9 cellular contexts compared by ENCODE assay signal in the genomic region with DNA sequence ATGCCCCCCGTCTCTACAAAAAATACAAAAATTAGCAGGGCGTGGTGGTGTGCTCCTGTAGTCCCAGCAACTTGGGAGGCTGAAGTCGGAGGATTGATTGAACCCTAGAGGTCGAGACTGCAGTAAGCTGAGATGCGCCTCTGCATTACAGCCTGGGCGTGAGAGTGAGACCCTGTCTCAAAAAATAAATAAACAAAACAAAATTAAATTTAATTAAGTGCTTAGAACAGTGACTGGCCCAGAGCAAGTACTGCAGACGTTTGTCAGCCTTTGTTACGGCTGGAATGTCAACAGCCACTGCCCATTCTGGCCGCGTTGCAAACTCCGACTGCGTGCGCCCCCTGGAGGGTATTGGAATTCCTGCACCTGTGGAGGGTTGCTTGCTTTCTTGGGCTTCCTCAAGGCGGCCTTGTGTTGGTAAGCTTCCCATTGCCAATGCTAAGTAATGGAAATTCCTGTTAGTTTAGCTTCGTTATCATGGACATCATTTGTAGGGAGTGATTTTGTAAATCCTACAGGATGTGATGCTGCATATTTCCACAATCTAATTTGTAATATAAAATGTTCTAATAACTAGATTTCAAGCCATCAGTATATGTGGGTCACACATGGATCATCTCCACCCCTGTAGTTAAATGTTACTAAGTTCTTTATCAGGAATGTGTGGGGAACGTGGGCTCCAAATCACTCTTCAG. TPM values are rescaled to one million over a fixed set of nuclear protein-coding genes. Genes with fewer than 3 reads are reported as not detected.
DNase-seq lines count a peak whose midpoint lies in the region; ATAC-seq and TF ChIP-seq lines count a peak whose summit lies in the region.
"Had no signal": no experiment of that assay in that cellular context is flagged by ENCODE, and none has a peak within 500 bp of the region (broad histone marks: within the 10 kb centered on the region; RNA-seq: fewer than 3 reads in every experiment).

No MANE protein-coding gene starts in this region.

- H3K4me1 ChIP-seq in HCT116 (ENCODE audit: control insufficient read depth in 1 of 2, insufficient read depth in 2 of 2, low read length in 2 of 2) (no peaks in the 10 kb centered on the region), lower lobe of right lung (no peaks in the 10 kb centered on the region)

- H3K36me3 Mint-ChIP-seq in Calu3 (ENCODE audit: insufficient read depth, unreplicated experiment), result no peaks in the 10 kb centered on the region

- H3K27ac ChIP-seq in HCT116 (ENCODE audit: low read depth, low read length), result no peak overlapping the region
- no peak overlapping the region for H3K27ac ChIP-seq in lower lobe of right lung

- H3K4me3 Mint-ChIP-seq in Calu3 (ENCODE audit: low read depth, unreplicated experiment), result no peak overlapping the region

- H3K79me2 ChIP-seq in HCT116 (ENCODE audit: insufficient read depth, low read length), result no peaks in the 10 kb centered on the region

- no peaks in the 10 kb centered on the region for H4K20me1 ChIP-seq in HCT116 (ENCODE audit: insufficient read depth)

- ATAC-seq in HCT116, result peak; percentile 85
- peak; percentile 91 to 93 for ATAC-seq in lower lobe of right lung
- no peak for ATAC-seq in HG03045 (IDR thresholded peaks at IDR 0.05; ENCODE audit: unreplicated experiment)

- H3K27me3 Mint-ChIP-seq in Calu3 (ENCODE audit: unreplicated experiment), result peaks cover 13% of the 10 kb centered on the region

- TF ChIP-seq CTCF in Calu3 (IDR thresholded peaks at IDR 0.05; ENCODE audit: unreplicated experiment) (peak; percentile 74), HCT116 (IDR thresholded peaks at IDR 0.05 in 2 of 3, conservative IDR thresholded peaks at IDR 0.05 in 1 of 3; ENCODE audit: borderline replicate concordance in 1 of 3, insufficient read depth in 1 of 3, low read depth in 2 of 3, low read length in 2 of 3) (peak; percentile 91 to 94 (median 93)), lower lobe of right lung (IDR thresholded peaks at IDR 0.05) (peak; percentile 89)

- H3K9me3 Mint-ChIP-seq in Calu3 (ENCODE audit: low read depth, unreplicated experiment), result no peaks in the 10 kb centered on the region

- BruUV-seq in Calu3 (replicated peaks; lab: Mats Ljungman, UMichigan) (no TSS peak), HCT116 (replicated peaks; lab: Mats Ljungman, UMichigan) (no TSS peak)

- H3K27me3 ChIP-seq in HCT116 (ENCODE audit: insufficient read depth, low read length) (no peaks in the 10 kb centered on the region), lower lobe of right lung (ENCODE audit: low read depth) (peaks cover 6% of the 10 kb centered on the region)

- CTCF ChIA-PET in Calu3 (lab: Charles Lee) (interaction anchor here (1.0 to 2.6 kb wide), 2 partner anchors 49 to 616 kb away, joined by 3 to 10 read pairs; no protein-coding TSS in a partner anchor), HCT116 (lab: Charles Lee) (interaction anchor here (1.0 to 1.6 kb wide), 8 partner anchors 8 to 131 kb away, joined by 3 to 8 read pairs (median 3); no protein-coding TSS in a partner anchor)

- H3K4me3 ChIP-seq in HCT116 (replicated peaks in 1 of 2; ENCODE audit: low read depth in 1 of 2, low read length in 2 of 2), result no peak overlapping the region
- H3K4me3 ChIP-seq in lower lobe of right lung, result no peak overlapping the region

- H3K9me2 ChIP-seq in HCT116 (ENCODE audit: insufficient read depth), result no peaks in the 10 kb centered on the region

- no peak overlapping the region for H2AFZ ChIP-seq in HCT116 (ENCODE audit: low read depth, low read length, poor library complexity, severe bottlenecking)

- H3K36me3 ChIP-seq in HCT116 (ENCODE audit: control insufficient read depth in 1 of 2, insufficient read depth in 2 of 2, low read length in 2 of 2) (no peaks in the 10 kb centered on the region), lower lobe of right lung (no peaks in the 10 kb centered on the region)

- peak overlapping the region; percentile 5; the same call in 1 of the 2 replicates for H3K4me2 ChIP-seq in HCT116 (ENCODE audit: low read length)

- POLR2A ChIA-PET in HCT116 (lab: Charles Lee), result no interaction called here

- peak; percentile 83 for TF ChIP-seq RAD21 in HCT116 (IDR thresholded peaks at IDR 0.05; ENCODE audit: low read depth)

- H3K27ac Mint-ChIP-seq in Calu3 (ENCODE audit: unreplicated experiment), result no peak overlapping the region

- TF ChIP-seq POLR2A in HCT116 (IDR thresholded peaks at IDR 0.05; ENCODE audit: borderline replicate concordance, extremely low read depth, insufficient read depth, insufficient read length), result no peak

- no peak overlapping the region for H3K9ac ChIP-seq in HCT116 (ENCODE audit: low read length)

- DNase-seq in Calu3, result peak; percentile 92
- peak; percentile 54 for DNase-seq in HCT116 (ENCODE audit: low read depth, low spot score)
- peak; percentile 65 for DNase-seq in NCI-H69 (lab: John Stamatoyannopoulos, UW)
- DNase-seq in activated CD4-positive, alpha-beta T cell treated with anti-CD3 and anti-CD28 coated beads, Interleukin-2, amount 50 U/mL, for 24 hours (ENCODE audit: low read depth in 1 of 2, low spot score in 1 of 2), result peak; percentile 56 to 66
- DNase-seq in dermis blood vessel endothelial cell, result peak; percentile 92
- peak; percentile 81 for DNase-seq in lower lobe of right lung
- DNase-seq in stimulated activated CD8-positive, alpha-beta memory T cell treated with anti-CD3 and anti-CD28 coated beads, Interleukin-12 subunit alpha, Interleukin-12 subunit beta, amount 100 ng/mL, for 4 hours (ENCODE audit: low read depth), result peak; percentile 28

- H3K9me3 ChIP-seq in HCT116 (ENCODE audit: control insufficient read depth in 1 of 2, insufficient read depth in 1 of 2, low read depth in 1 of 2, low read length in 2 of 2) (no peaks in the 10 kb centered on the region), lower lobe of right lung (no peaks in the 10 kb centered on the region)

- H3K4me1 Mint-ChIP-seq in Calu3 (ENCODE audit: low read depth, unreplicated experiment), result no peaks in the 10 kb centered on the region

- RAD21 ChIA-PET in HCT116 (lab: Charles Lee; ENCODE audit: low non-redundant PET in 1 of 2, low total read pairs in 2 of 2, uncharacterized antibody in 2 of 2, unreplicated experiment in 2 of 2), result interaction anchor here in 1 of 2 experiments (1.0 kb wide), 1 partner anchor 48 kb away, joined by 3 read pairs; no protein-coding TSS in a partner anchor

- intact Hi-C loops in Calu3 (cut with micrococcal nuclease; ENCODE audit: unreplicated experiment), result loop anchor here (2.0 kb wide), 1 partner anchor 49 kb away; no protein-coding TSS in a partner anchor
- intact Hi-C loops in HCT116 (cut with micrococcal nuclease), result loop anchor here (1.0 kb wide), 1 partner anchor 49 kb away; no protein-coding TSS in a partner anchor
- intact Hi-C loops in lower lobe of right lung (cut with DNase I), result loop anchor here (10.0 kb wide), 1 partner anchor 55 kb away; no protein-coding TSS in a partner anchor

TF ChIP-seq in HCT116, 20 proteins besides CTCF, POLR2A, EP300 and RAD21:
- no peak for TF ChIP-seq ZFX (IDR thresholded peaks at IDR 0.05)
- TF ChIP-seq CEBPB (IDR thresholded peaks at IDR 0.05; ENCODE audit: low read depth), result no peak
- TF ChIP-seq, protein P1, sequence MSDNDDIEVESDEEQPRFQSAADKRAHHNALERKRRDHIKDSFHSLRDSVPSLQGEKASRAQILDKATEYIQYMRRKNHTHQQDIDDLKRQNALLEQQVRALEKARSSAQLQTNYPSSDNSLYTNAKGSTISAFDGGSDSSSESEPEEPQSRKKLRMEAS (IDR thresholded peaks at IDR 0.05), result no peak
- TF ChIP-seq ELF1 (IDR thresholded peaks at IDR 0.05; ENCODE audit: borderline replicate concordance, low read depth), result no peak
- no peak for TF ChIP-seq SRF (IDR thresholded peaks at IDR 0.05; ENCODE audit: low read depth)
- TF ChIP-seq EZH2 (IDR thresholded peaks at IDR 0.05), result no peak
- TF ChIP-seq CBX3 (IDR thresholded peaks at IDR 0.05; ENCODE audit: low read depth), result peak; percentile 66; the same call in 1 of the 2 replicates
- TF ChIP-seq ZNF274 (IDR thresholded peaks at IDR 0.05; ENCODE audit: low read depth, low read length), result no peak

RNA-seq across cellular contexts. Expression of a gene that starts 15.9 kb away (rescaled TPM):
- total RNA-seq in Calu3 (2022) (not detected in 2 replicates), HCT116 (2021; ENCODE audit: unreplicated experiment) (0.74 TPM), dermis blood vessel endothelial cell (not detected in 2 replicates), lower lobe of right lung (2.2 TPM)
- polyA plus RNA-seq in HCT116 (2012), result 0.59 and 0.64 TPM in 2 replicates
- total RNA-seq: activated CD8-positive, alpha-beta memory T cell treated with anti-CD3 and anti-CD28 coated beads for 36 hours had no signal

RNA-seq across cellular contexts. Expression of a gene that starts 19.4 kb away (rescaled TPM):
- total RNA-seq in Calu3 (2022) (not detected in 2 replicates), HCT116 (2021; ENCODE audit: unreplicated experiment) (0.61 TPM), dermis blood vessel endothelial cell (0.17 TPM in 1 of 2 replicates, not detected in the other), lower lobe of right lung (not detected)
- polyA plus RNA-seq in HCT116 (2012), result 0.35 and 0.70 TPM in 2 replicates
- total RNA-seq: activated CD8-positive, alpha-beta memory T cell treated with anti-CD3 and anti-CD28 coated beads for 36 hours had no signal

RNA-seq across cellular contexts. Expression of a gene that starts 58.6 kb away (rescaled TPM):
- total RNA-seq in Calu3 (2022) (not detected in 2 replicates), HCT116 (2021; ENCODE audit: unreplicated experiment) (not detected), dermis blood vessel endothelial cell (0.51 and 0.74 TPM in 2 replicates), lower lobe of right lung (1.1 TPM)
- polyA plus RNA-seq in HCT116 (2012), result 0.08 and 0.14 TPM in 2 replicates
- total RNA-seq: activated CD8-positive, alpha-beta memory T cell treated with anti-CD3 and anti-CD28 coated beads for 36 hours had no signal

Comparison
In these comparisons a context has a peak if more than half of its experiments do, and no peak if none do; other contexts are left out.
1. DNase-seq: peak in every context shown above with its lines; median percentile 92 in Calu3; 92 in dermis blood vessel endothelial cell; 81 in lower lobe of right lung; 65 in NCI-H69; 61 in activated CD4-positive, alpha-beta T cell treated with anti-CD3 and anti-CD28 coated beads, Interleukin-2, amount 50 U/mL, for 24 hours; 54 in HCT116; 28 in stimulated activated CD8-positive, alpha-beta memory T cell treated with anti-CD3 and anti-CD28 coated beads, Interleukin-12 subunit alpha, Interleukin-12 subunit beta, amount 100 ng/mL, for 4 hours.